8 cellular contexts compared by ENCODE assay signal in genomic region chr2:74199871-74200305, GRCh38. TPM values are rescaled to one million over a fixed set of nuclear protein-coding genes. Genes with fewer than 3 reads are reported as not detected.
DNase-seq lines count a peak whose midpoint lies in the region; TF ChIP-seq lines count a peak whose summit lies in the region.

No MANE protein-coding gene starts in this region.

- H3K4me1 Mint-ChIP-seq in activated CD4-positive, alpha-beta T cell treated with anti-CD3 and anti-CD28 coated beads, Interleukin-2, amount 10 ng/mL, durations not matched to agents 7 days and 5 days, result peaks cover 66% of the 10 kb centered on the region

- H3K4me2 ChIP-seq in smooth muscle cell, result peak overlapping the region; percentile 90

- H3K4me3 Mint-ChIP-seq in activated CD4-positive, alpha-beta T cell treated with anti-CD3 and anti-CD28 coated beads, Interleukin-2, amount 10 ng/mL, durations not matched to agents 7 days and 5 days, result peak overlapping the region; percentile 92

- TF ChIP-seq CTCF in foreskin fibroblast (IDR thresholded peaks at IDR 0.05; ENCODE audit: low read depth, low read length) (no peak), smooth muscle cell (IDR thresholded peaks at IDR 0.05; ENCODE audit: borderline replicate concordance, insufficient read depth, poor library complexity, severe bottlenecking) (no peak)

- intact Hi-C loops in posterior vena cava (cut with DNase I), result no loop called here

- peak overlapping the region; percentile 94 for H3K9ac ChIP-seq in smooth muscle cell (ENCODE audit: low read depth)

- peak overlapping the region; percentile 98 for H3K27ac Mint-ChIP-seq in activated CD4-positive, alpha-beta T cell treated with anti-CD3 and anti-CD28 coated beads, Interleukin-2, amount 10 ng/mL, durations not matched to agents 7 days and 5 days

- peaks cover 14% of the 10 kb centered on the region for H3K4me1 ChIP-seq in smooth muscle cell (ENCODE audit: low read depth)

- no peaks in the 10 kb centered on the region for H3K9me3 ChIP-seq in smooth muscle cell (replicated peaks; ENCODE audit: low read depth)

- H3K9me3 Mint-ChIP-seq in activated CD4-positive, alpha-beta T cell treated with anti-CD3 and anti-CD28 coated beads, Interleukin-2, amount 10 ng/mL, durations not matched to agents 7 days and 5 days, result no peaks in the 10 kb centered on the region

- peaks cover 58% of the 10 kb centered on the region for H3K79me2 ChIP-seq in smooth muscle cell (ENCODE audit: low read depth)

- H2AFZ ChIP-seq in smooth muscle cell (ENCODE audit: low read depth), result no peak overlapping the region

- H3K27ac ChIP-seq in smooth muscle cell (ENCODE audit: low read depth), result peak overlapping the region; percentile 95

- no peaks in the 10 kb centered on the region for H3F3A ChIP-seq in smooth muscle cell (ENCODE audit: low read depth)

- H4K20me1 ChIP-seq in smooth muscle cell (ENCODE audit: low read depth), result peaks cover 58% of the 10 kb centered on the region

- H3K4me3 ChIP-seq in foreskin fibroblast (ENCODE audit: low read depth in 1 of 2, low read length in 2 of 2) (peak overlapping the region; percentile 70 to 95), smooth muscle cell (peak overlapping the region; percentile 78)

- H3K27me3 ChIP-seq in smooth muscle cell (ENCODE audit: low read depth), result no peaks in the 10 kb centered on the region

- no peaks in the 10 kb centered on the region for H3K36me3 ChIP-seq in smooth muscle cell (ENCODE audit: low read depth)

- CTCF ChIA-PET in activated CD4-positive, alpha-beta T cell treated with anti-CD3 and anti-CD28 coated beads, Interleukin-2, amount 10 ng/mL, durations not matched to agents 7 days and 5 days (lab: Charles Lee), result interaction anchor here (0.6 to 6.1 kb wide), 10 partner anchors 8 to 423 kb away, joined by 3 to 83 read pairs (median 3); partner anchors contain the start of genes BOLA3, MOB1A, MOGS and MRPL53

- POLR2A ChIA-PET in activated CD4-positive, alpha-beta T cell treated with anti-CD3 and anti-CD28 coated beads, Interleukin-2, amount 10 ng/mL, durations not matched to agents 7 days and 5 days (lab: Charles Lee), result interaction anchor here (4.2 kb wide), 1 partner anchor 21 kb away, joined by 28 read pairs; the partner anchor contains the start of gene MOB1A

- H3K36me3 Mint-ChIP-seq in activated CD4-positive, alpha-beta T cell treated with anti-CD3 and anti-CD28 coated beads, Interleukin-2, amount 10 ng/mL, durations not matched to agents 7 days and 5 days (ENCODE audit: low read depth), result peaks cover 39% of the 10 kb centered on the region

- H3K27me3 Mint-ChIP-seq in activated CD4-positive, alpha-beta T cell treated with anti-CD3 and anti-CD28 coated beads, Interleukin-2, amount 10 ng/mL, durations not matched to agents 7 days and 5 days, result no peaks in the 10 kb centered on the region

- WGBS in smooth muscle cell (ENCODE audit: low lambda C conversion rate), result 1% methylated on average over 8 of the region's 8 CpGs

- DNase-seq in activated CD8-positive, alpha-beta memory T cell treated with anti-CD3 and anti-CD28 coated beads for 24 hours, result peak; percentile 66
- no peak for DNase-seq in activated CD8-positive, alpha-beta memory T cell treated with anti-CD3 and anti-CD28 coated beads, Interleukin-2, amount 50 U/mL, for 4 hours
- no peak for DNase-seq in activated CD4-positive, alpha-beta T cell treated with anti-CD3 and anti-CD28 coated beads, Interleukin-2, amount 10 ng/mL, durations not matched to agents 7 days and 5 days
- peak in 1 of 2 donors; percentile 31 for DNase-seq in foreskin fibroblast
- DNase-seq in smooth muscle cell (lab: John Stamatoyannopoulos, UW; ENCODE audit: unreplicated experiment), result no peak
- no peak for DNase-seq in GM19238 (ENCODE audit: insufficient read length, low spot score)
- no peak for DNase-seq in posterior vena cava (ENCODE audit: low spot score)
- DNase-seq in NCI-H146 (lab: John Stamatoyannopoulos, UW), result no peak

RNA-seq across cellular contexts. Expression of gene MTHFD2, which starts 1.5 kb away (rescaled TPM):
- total RNA-seq in activated CD4-positive, alpha-beta T cell treated with anti-CD3 and anti-CD28 coated beads, Interleukin-2, amount 10 ng/mL, durations not matched to agents 7 days and 5 days, result 100 to 1,000 TPM; 129 to 130 TPM
- 136 and 159 TPM in 2 replicates for total RNA-seq in smooth muscle cell
- 63.6 and 74.2 TPM in 2 replicates for polyA plus RNA-seq in smooth muscle cell
- 100 to 1,000 TPM in 1 of 2 donors, 10 to 100 TPM in 1; 83.7 to 101 TPM for total RNA-seq in posterior vena cava

RNA-seq across cellular contexts. Expression of gene MOB1A, which starts 21.2 kb away (rescaled TPM):
- total RNA-seq in activated CD4-positive, alpha-beta T cell treated with anti-CD3 and anti-CD28 coated beads, Interleukin-2, amount 10 ng/mL, durations not matched to agents 7 days and 5 days, result 100 to 1,000 TPM; 163 to 165 TPM
- total RNA-seq in smooth muscle cell, result 98.1 and 140 TPM in 2 replicates
- polyA plus RNA-seq in smooth muscle cell, result 41.5 and 45.2 TPM in 2 replicates
- 100 to 1,000 TPM; 101 to 119 TPM for total RNA-seq in posterior vena cava

RNA-seq across cellular contexts. Expression of gene BOLA3, which starts 52.2 kb away (rescaled TPM):
- 10 to 100 TPM; 53.3 to 63.2 TPM for total RNA-seq in activated CD4-positive, alpha-beta T cell treated with anti-CD3 and anti-CD28 coated beads, Interleukin-2, amount 10 ng/mL, durations not matched to agents 7 days and 5 days
- total RNA-seq in smooth muscle cell, result 87.5 and 99.7 TPM in 2 replicates
- 93.8 and 100 TPM in 2 replicates for polyA plus RNA-seq in smooth muscle cell
- total RNA-seq in posterior vena cava, result 10 to 100 TPM; 20.9 to 29.5 TPM
